9 cellular contexts compared by ENCODE assay signal in the genomic region with DNA sequence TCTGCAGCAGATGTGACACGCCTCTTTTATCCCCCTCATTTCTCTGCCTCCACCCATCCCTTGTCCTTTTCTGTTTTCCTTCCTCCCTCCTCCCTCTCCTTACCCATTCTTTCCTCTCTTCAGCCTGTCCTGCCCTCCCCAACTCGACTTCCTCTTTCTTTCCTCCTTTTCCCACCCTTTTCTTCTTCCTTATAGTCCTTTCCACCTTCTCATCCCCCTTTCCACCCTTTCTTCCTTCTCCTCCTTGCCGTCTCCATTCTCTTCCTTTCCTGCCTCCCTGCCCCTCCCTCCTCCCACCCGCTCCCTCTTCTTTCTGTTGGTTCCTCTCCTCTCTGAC. TPM values are rescaled to one million over a fixed set of nuclear protein-coding genes. Genes with fewer than 3 reads are reported as not detected.
DNase-seq lines count a peak whose midpoint lies in the region; ATAC-seq and TF ChIP-seq lines count a peak whose summit lies in the region.
"Had no signal": no experiment of that assay in that cellular context is flagged by ENCODE, and none has a peak within 500 bp of the region (broad histone marks: within the 10 kb centered on the region; RNA-seq: fewer than 3 reads in every experiment).

No MANE protein-coding gene starts in this region.

- no peak overlapping the region for H4K5ac ChIP-seq in IMR-90 (ENCODE audit: low read depth, low read length)

- H4K20me1 ChIP-seq in IMR-90 (ENCODE audit: insufficient read depth, low read length) = 0 out of 2 replicates have a peak, but pooled peaks cover 6% of the 10 kb centered on the region

- peaks cover 33% of the 10 kb centered on the region for H3K4me1 Mint-ChIP-seq in central memory CD8-positive, alpha-beta T cell
- H3K4me1 Mint-ChIP-seq in nephron = peaks cover 11% of the 10 kb centered on the region

- dilution Hi-C loops in IMR-90 (cut with HindIII; ENCODE audit: low sequenced_read_pairs, unreplicated experiment) = no loop called here

- no peak overlapping the region; the same call in 1 of the 2 replicates for H3K4ac ChIP-seq in IMR-90 (ENCODE audit: low read depth, low read length)

- CTCF ChIA-PET in IMR-90 (lab: Yijun Ruan, JAX) = interaction anchor here (1.0 kb wide), 1 partner anchor 10 kb away, joined by 3 read pairs; no protein-coding TSS in a partner anchor

- peaks cover 6% of the 10 kb centered on the region for H3K9me1 ChIP-seq in IMR-90 (ENCODE audit: insufficient read depth, low read length)

- no peak overlapping the region for H3K56ac ChIP-seq in IMR-90 (ENCODE audit: extremely low read depth, insufficient read depth, low read length)

- no peak overlapping the region for H3K23ac ChIP-seq in IMR-90 (ENCODE audit: low read depth, low read length)

- intact Hi-C loops in IMR-90 (cut with micrococcal nuclease) = loop anchor here (2.0 to 10.0 kb wide), 2 partner anchors 56 to 120 kb away; partner anchors contain the start of genes ZFP28 and ZNF667

- no peak overlapping the region for H3K27ac ChIP-seq in IMR-90 (ENCODE audit: insufficient read depth, low read length)

- H2AK5ac ChIP-seq in IMR-90 (ENCODE audit: low read depth, low read length) = no peak overlapping the region

- peak overlapping the region in 1 of 2 experiments; percentile 26; a peak in 2 of 4 replicates for H4K8ac ChIP-seq in IMR-90 (ENCODE audit: low read depth in 2 of 2, low read length in 2 of 2)

- H3K4me3 Mint-ChIP-seq in central memory CD8-positive, alpha-beta T cell = peak overlapping the region; percentile 76
- H3K4me3 Mint-ChIP-seq in nephron = peak overlapping the region; percentile 93 to 97 (median 94)

- H2BK20ac ChIP-seq in IMR-90 (ENCODE audit: low read depth, low read length) = no peak overlapping the region

- TF ChIP-seq POLR2A in IMR-90 (IDR thresholded peaks at IDR 0.05; ENCODE audit: low read depth, low read length) = no peak

- TF ChIP-seq CTCF in AG09309 (IDR thresholded peaks at IDR 0.05; ENCODE audit: control insufficient read depth, insufficient read depth, low read depth, low read length, missing control alignments) = no peak
- no peak for TF ChIP-seq CTCF in IMR-90 (conservative IDR thresholded peaks at IDR 0.05; ENCODE audit: low read depth, low read length)
- TF ChIP-seq CTCF in nephron (IDR thresholded peaks at IDR 0.05; ENCODE audit: unreplicated experiment in 3 of 3) = no peak

- H4K91ac ChIP-seq in IMR-90 (ENCODE audit: insufficient read depth, low read depth, low read length) = no peak overlapping the region

- H3K4me2 ChIP-seq in IMR-90 (ENCODE audit: low read depth, low read length) = 0 out of 2 replicates have a peak overlapping the region, but pooled peaks have one; percentile 70

- no peaks in the 10 kb centered on the region for H3K27me3 ChIP-seq in IMR-90 (ENCODE audit: control insufficient read depth, insufficient read depth, low read length)
- H3K27me3 ChIP-seq: colonic mucosa had no signal

- no peak overlapping the region for H3K18ac ChIP-seq in IMR-90 (ENCODE audit: low read depth, low read length)

- H3K36me3 ChIP-seq in IMR-90 (ENCODE audit: control insufficient read depth, insufficient read depth, low read length) = peaks cover 14% of the 10 kb centered on the region
- H3K36me3 ChIP-seq: colonic mucosa had no signal

- no peak for TF ChIP-seq RAD21 in IMR-90 (IDR thresholded peaks at IDR 0.05; ENCODE audit: low read length)

- in situ Hi-C loops in IMR-90 (cut with MboI; ENCODE audit: low sequenced_read_pairs) = no loop called here

- H2BK5ac ChIP-seq in IMR-90 (ENCODE audit: low read depth, low read length, poor library complexity, severe bottlenecking) = no peak overlapping the region

- peaks cover 6 to 20% of the 10 kb centered on the region in 2 experiments for H3K79me1 ChIP-seq in IMR-90 (ENCODE audit: low read depth in 1 of 2, low read length in 2 of 2)

- H2BK120ac ChIP-seq in IMR-90 (ENCODE audit: low read depth, low read length) = no peak overlapping the region

- peaks cover 6% of the 10 kb centered on the region for H3K9me3 Mint-ChIP-seq in central memory CD8-positive, alpha-beta T cell
- H3K9me3 Mint-ChIP-seq in nephron = peaks cover 53% of the 10 kb centered on the region

- H3K4me1 ChIP-seq in IMR-90 (ENCODE audit: control insufficient read depth, insufficient read depth, low read length) = peaks cover 2% of the 10 kb centered on the region; the same call in 1 of the 2 replicates
- H3K4me1 ChIP-seq: colonic mucosa had no signal

- H3K27ac Mint-ChIP-seq in central memory CD8-positive, alpha-beta T cell (ENCODE audit: low read depth) = peak overlapping the region; percentile 94
- H3K27ac Mint-ChIP-seq in nephron = peak overlapping the region in 2 of 3 experiments; percentile 64 to 66

- no peak for DNase-seq in AG09309 (ENCODE audit: low read depth)
- DNase-seq in IMR-90 = no peak
- no peak for DNase-seq in central memory CD8-positive, alpha-beta T cell (ENCODE audit: low spot score in 2 of 2)
- no peak for DNase-seq in NCI-H226
- DNase-seq in glomerular visceral epithelial cell (ENCODE audit: extremely low spot score) = no peak
- no peak for DNase-seq in kidney tubule cell (ENCODE audit: low spot score)

- no peak for ATAC-seq in IMR-90 (ENCODE audit: low read depth)
- no peak for ATAC-seq in central memory CD8-positive, alpha-beta T cell (replicated peaks; ENCODE audit: extremely low read depth, poor library complexity, severe bottlenecking)
- no peak for ATAC-seq in HG03460 (IDR thresholded peaks at IDR 0.05; ENCODE audit: unreplicated experiment)

- peak overlapping the region; percentile 98 for H2AFZ ChIP-seq in IMR-90 (replicated peaks; ENCODE audit: low read length, poor library complexity)

- no peaks in the 10 kb centered on the region for H3K27me3 Mint-ChIP-seq in central memory CD8-positive, alpha-beta T cell
- H3K27me3 Mint-ChIP-seq in nephron (ENCODE audit: low read depth) = no peaks in the 10 kb centered on the region

- H2BK15ac ChIP-seq in IMR-90 (ENCODE audit: low read depth, low read length) = no peak overlapping the region

- H3K4me3 ChIP-seq in AG09309 (ENCODE audit: control insufficient read depth, low read depth, low read length) (peak overlapping the region; percentile 70), IMR-90 (ENCODE audit: insufficient read depth, low read depth, low read length) (peak overlapping the region; percentile 96; the same call in 1 of the 2 replicates)

- H2AK9ac ChIP-seq in IMR-90 (replicated peaks; ENCODE audit: low read depth, low read length, poor library complexity) = no peak overlapping the region

- no peak overlapping the region for H3K14ac ChIP-seq in IMR-90 (replicated peaks; ENCODE audit: low read depth, low read length)

- POLR2A ChIA-PET in IMR-90 (lab: Charles Lee; ENCODE audit: unreplicated experiment) = no interaction called here

- H3K9ac ChIP-seq in IMR-90 (ENCODE audit: low read depth, low read length) = no peak overlapping the region

- no TSS peak for BruUV-seq in IMR-90 (replicated peaks; lab: Mats Ljungman, UMichigan)

- peaks cover 11% of the 10 kb centered on the region for H3K36me3 Mint-ChIP-seq in central memory CD8-positive, alpha-beta T cell (ENCODE audit: insufficient read depth)
- H3K36me3 Mint-ChIP-seq in nephron (ENCODE audit: low read depth) = peaks cover 51% of the 10 kb centered on the region

- peaks cover 16% of the 10 kb centered on the region for H3K9me3 ChIP-seq in IMR-90 (ENCODE audit: control insufficient read depth, insufficient read depth, low read length)
- H3K9me3 ChIP-seq: colonic mucosa had no signal

- 74% methylated on average over 3 of the region's 4 CpGs; no CpG with 5 or more reads in 1 of the 2 experiments for WGBS in IMR-90 (ENCODE audit: extremely low coverage in 2 of 2, insufficient read length in 1 of 2), 2 experiments

TF ChIP-seq in IMR-90, 13 proteins besides CTCF, POLR2A, EP300 and RAD21 (continues in another document):
- TF ChIP-seq CHD1 (IDR thresholded peaks at IDR 0.05; ENCODE audit: low read depth, low read length) (no peak), MAFK (IDR thresholded peaks at IDR 0.05; ENCODE audit: low read depth, low read length) (no peak), USF2 (IDR thresholded peaks at IDR 0.05; ENCODE audit: low read depth, low read length) (no peak), RCOR1 (IDR thresholded peaks at IDR 0.05; ENCODE audit: insufficient replicate concordance, low read length) (no peak), ELK1 (IDR thresholded peaks at IDR 0.05; ENCODE audit: borderline replicate concordance, low read depth, low read length) (no peak)

RNA-seq across cellular contexts. Expression of gene ZNF71, which starts 0.7 kb away (rescaled TPM):
- 7.5 and 9.3 TPM in 2 replicates for total RNA-seq in IMR-90 (2012; rRNA removed)
- 7.9 and 8.1 TPM in 2 replicates for polyA plus RNA-seq in IMR-90 (2012; rRNA removed)
- polyA plus RNA-seq in IMR-90 (2012; cell fraction: cytosol; rRNA removed) = 3.3 and 9.2 TPM in 2 replicates
- polyA plus RNA-seq in IMR-90 (2012; cell fraction: nucleus; rRNA removed; ENCODE audit: low replicate concordance) = 5.9 and 8.4 TPM in 2 replicates

RNA-seq across cellular contexts. Expression of gene ZNF470, which starts 27.1 kb away (rescaled TPM):
- total RNA-seq in IMR-90 (2012; rRNA removed) = 3.8 and 4.4 TPM in 2 replicates
- polyA plus RNA-seq in IMR-90 (2012; rRNA removed) = 1.5 and 1.7 TPM in 2 replicates
- 0.54 and 0.64 TPM in 2 replicates for polyA plus RNA-seq in IMR-90 (2012; cell fraction: cytosol; rRNA removed)
- 1.8 and 5.9 TPM in 2 replicates for polyA plus RNA-seq in IMR-90 (2012; cell fraction: nucleus; rRNA removed; ENCODE audit: low replicate concordance)

RNA-seq across cellular contexts. Expression of gene SMIM17, which starts 48.5 kb away (rescaled TPM):
- 0.28 TPM in 1 of 2 replicates, not detected in the other for total RNA-seq in IMR-90 (2012; rRNA removed)
- polyA plus RNA-seq in IMR-90 (2012; rRNA removed) = 0.10 TPM in 1 of 2 replicates, not detected in the other
- polyA plus RNA-seq in IMR-90 (2012; cell fraction: cytosol; rRNA removed) = 0.08 TPM in 1 of 2 replicates, not detected in the other
- polyA plus RNA-seq in IMR-90 (2012; cell fraction: nucleus; rRNA removed; ENCODE audit: low replicate concordance) = 0.13 and 0.48 TPM in 2 replicates
- total RNA-seq: colonic mucosa had no signal

RNA-seq across cellular contexts. Expression of gene ZFP28, which starts 55.7 kb away (rescaled TPM):
- total RNA-seq in IMR-90 (2012; rRNA removed) = 6.4 and 6.5 TPM in 2 replicates
- polyA plus RNA-seq in IMR-90 (2012; rRNA removed) = 2.7 and 3.0 TPM in 2 replicates
- polyA plus RNA-seq in IMR-90 (2012; cell fraction: cytosol; rRNA removed) = 0.68 and 0.84 TPM in 2 replicates
- polyA plus RNA-seq in IMR-90 (2012; cell fraction: nucleus; rRNA removed; ENCODE audit: low replicate concordance) = 2.0 and 11.2 TPM in 2 replicates
